ENCODE assay signal across 8 cellular contexts in the genomic region with DNA sequence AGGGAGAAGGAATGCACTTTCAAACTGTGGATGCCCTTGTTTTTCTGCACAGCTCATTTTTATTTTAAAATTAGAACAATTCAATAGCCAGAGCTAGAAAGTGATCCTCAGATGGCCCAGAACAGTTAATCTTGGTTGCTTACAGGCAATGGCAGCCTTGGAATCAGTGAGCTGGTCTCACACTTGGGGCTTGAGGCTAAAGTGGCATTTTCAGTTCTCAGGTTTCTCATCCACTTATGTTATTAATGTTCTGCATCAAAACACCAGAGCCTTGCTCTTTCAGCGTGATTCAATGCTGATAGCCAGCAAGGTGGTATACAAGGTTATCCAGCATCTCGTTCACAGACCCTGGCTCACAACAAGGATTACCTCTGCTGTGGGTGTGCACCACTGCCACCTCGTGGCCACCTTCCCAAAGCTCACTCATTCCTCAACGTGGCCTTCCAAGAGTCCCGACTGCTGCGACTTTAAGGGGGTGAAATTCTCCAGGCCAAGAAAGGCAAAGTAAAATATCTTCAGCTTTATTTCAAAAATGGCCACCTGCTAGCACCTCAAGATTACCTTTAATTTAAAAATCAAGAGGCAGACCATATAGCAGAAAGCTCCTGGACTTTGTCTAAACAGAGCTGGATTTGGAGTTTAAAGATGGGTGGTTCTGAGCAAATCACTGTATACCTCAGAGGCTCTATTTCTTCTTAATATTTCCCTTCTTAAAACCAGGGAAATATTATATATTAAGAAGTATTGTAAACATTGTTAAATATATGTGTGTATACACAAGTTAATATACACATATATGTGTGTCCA. TPM values are rescaled to one million over a fixed set of nuclear protein-coding genes. Genes with fewer than 3 reads are reported as not detected.
DNase-seq lines count a peak whose midpoint lies in the region; ATAC-seq and TF ChIP-seq lines count a peak whose summit lies in the region.

No MANE protein-coding gene starts in this region.

- ATAC-seq in GM18861 (IDR thresholded peaks at IDR 0.05; ENCODE audit: unreplicated experiment) (peak; percentile 94), HG02981 (IDR thresholded peaks at IDR 0.05; ENCODE audit: unreplicated experiment) (peak; percentile 94), omental fat pad (ENCODE audit: low FRiP score) (peak; percentile 73), aorta (ENCODE audit: low FRiP score) (peak; percentile 84)

- no peak overlapping the region for H3K27ac ChIP-seq in aorta (ENCODE audit: low read depth in 1 of 2, low read length in 2 of 2)

- H3K27me3 Mint-ChIP-seq in CD14-positive monocyte (ENCODE audit: low read depth in 3 of 3): peaks cover 0 to 2% (median 2%) of the 10 kb centered on the region in 3 donors

- H3K4me3 ChIP-seq in foreskin fibroblast (ENCODE audit: low read depth in 1 of 2, low read length in 2 of 2) (no peak overlapping the region), aorta (ENCODE audit: low read length in 2 of 2) (no peak overlapping the region)

- H3K27me3 ChIP-seq in aorta (ENCODE audit: control insufficient read depth in 1 of 2, insufficient read depth in 2 of 2, low read length in 1 of 2): no peaks in the 10 kb centered on the region

- 8 to 11% methylated on average over 6 of the region's 6 CpGs for WGBS in aorta, 2 donors

- H3K4me1 Mint-ChIP-seq in CD14-positive monocyte: no peaks in the 10 kb centered on the region

- TF ChIP-seq CTCF in CD14-positive monocyte (IDR thresholded peaks at IDR 0.05) (peak; percentile 70), foreskin fibroblast (IDR thresholded peaks at IDR 0.05; ENCODE audit: low read depth, low read length) (peak; percentile 63), omental fat pad (IDR thresholded peaks at IDR 0.05) (no peak)

- no peaks in the 10 kb centered on the region for H3K36me3 Mint-ChIP-seq in CD14-positive monocyte

- no peak overlapping the region for H3K27ac Mint-ChIP-seq in CD14-positive monocyte

- peaks cover 1% of the 10 kb centered on the region for H3K9me3 ChIP-seq in aorta (ENCODE audit: control insufficient read depth, low read length)

- no peak overlapping the region for H3K4me3 Mint-ChIP-seq in CD14-positive monocyte

- no peaks in the 10 kb centered on the region for H3K36me3 ChIP-seq in aorta (ENCODE audit: control insufficient read depth in 1 of 2, insufficient read depth in 2 of 2, low read length in 1 of 2)

- H3K9me3 Mint-ChIP-seq in CD14-positive monocyte: peaks cover 0 to 2% (median 0%) of the 10 kb centered on the region in 7 donors

- DNase-seq in CD14-positive monocyte (ENCODE audit: low spot score) (no peak), NCI-H2196 treated with DMSO at 0.1 percent for 48 hours (lab: John Stamatoyannopoulos, UW; ENCODE audit: unreplicated experiment) (peak; percentile 4), activated T-cell treated with anti-CD3 and anti-CD28 coated beads for 24 hours (ENCODE audit: low read depth) (peak; percentile 19), foreskin fibroblast (peak; percentile 0 to 9), omental fat pad (ENCODE audit: low spot score) (peak; percentile 42), aorta (peak; percentile 55 to 81)

- no peaks in the 10 kb centered on the region for H3K4me1 ChIP-seq in aorta (ENCODE audit: control insufficient read depth in 1 of 2, insufficient read depth in 2 of 2, low read length in 2 of 2)

- intact Hi-C loops in CD14-positive monocyte (cut with micrococcal nuclease): no loop called here
- intact Hi-C loops in aorta (cut with DNase I): no loop called here

RNA-seq across cellular contexts. Expression of a gene that starts 34.2 kb away (rescaled TPM):
- polyA plus RNA-seq in CD14-positive monocyte (not detected), aorta (not detected)
- total RNA-seq in omental fat pad (not detected), aorta (not detected)

Comparison
In these comparisons a context has a peak if more than half of its experiments do, and no peak if none do; other contexts are left out.
1. CTCF ChIP-seq: peak in CD14-positive monocyte (single experiment) and foreskin fibroblast (single experiment); none in omental fat pad (0 of 3).
2. Peak in every context shown above with its lines, with median percentiles within 50 percentile points of each other: ATAC-seq.